Comparison of ENCODE assay signal across 17 cellular contexts in the genomic region with DNA sequence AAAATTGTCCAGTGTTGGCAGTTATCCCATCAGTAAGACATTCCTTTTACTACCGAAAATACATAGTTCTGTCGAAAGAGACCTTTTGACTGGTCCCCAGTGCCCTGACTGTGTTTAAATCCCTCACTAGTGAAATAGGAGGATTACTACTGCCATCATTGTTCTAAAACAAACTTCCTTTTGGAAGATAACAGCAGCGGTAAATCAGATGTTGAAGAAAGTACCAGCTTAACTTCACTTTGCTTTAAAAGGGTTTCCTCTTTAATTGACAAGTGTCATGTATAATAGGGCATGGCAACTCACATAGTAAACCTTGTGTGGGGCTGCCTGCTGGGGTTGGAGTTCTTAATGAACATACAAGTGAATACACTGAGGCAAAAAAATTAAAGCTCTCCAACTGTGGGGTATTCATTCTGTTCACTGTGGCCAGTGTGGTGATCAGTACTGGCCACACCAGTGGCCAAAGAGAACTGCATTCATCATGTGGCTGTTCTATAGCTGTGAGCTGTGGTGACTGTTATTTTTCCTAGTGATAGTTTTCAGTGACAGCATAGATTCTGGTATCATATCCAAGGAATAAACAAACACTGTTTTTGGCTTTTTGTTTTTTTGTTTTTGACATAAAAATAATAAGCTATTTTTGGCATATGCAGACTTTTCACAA.
DNase-seq lines count a peak whose midpoint lies in the region; ATAC-seq and TF ChIP-seq lines count a peak whose summit lies in the region.
"Had no signal": no experiment of that assay in that cellular context is flagged by ENCODE, and none has a peak within 500 bp of the region (broad histone marks: within the 10 kb centered on the region; RNA-seq: fewer than 3 reads in every experiment).

No MANE protein-coding gene starts in this region.

- no peak overlapping the region for H2AFZ ChIP-seq in IMR-90 (replicated peaks; ENCODE audit: low read length, poor library complexity)
- H2AFZ ChIP-seq: PC-9 had no signal

- no peak overlapping the region for H4K8ac ChIP-seq in IMR-90 (ENCODE audit: low read depth in 2 of 2, low read length in 2 of 2)

- H3K4me1 ChIP-seq in IMR-90 (ENCODE audit: control insufficient read depth, insufficient read depth, low read length) (peaks cover 6% of the 10 kb centered on the region), right lobe of liver (peaks cover 0 to 37% (median 19%) of the 10 kb centered on the region in 4 donors), subcutaneous abdominal adipose tissue (ENCODE audit: control insufficient read depth in 5 of 5, insufficient read depth in 5 of 5, low read length in 5 of 5) (peaks cover 2 to 38% (median 33%) of the 10 kb centered on the region in 5 donors)

- CTCF ChIA-PET in IMR-90 (lab: Yijun Ruan, JAX), result interaction anchor here (0.6 to 1.2 kb wide), 2 partner anchors 21 to 29 kb away, joined by 3 read pairs; no protein-coding TSS in a partner anchor
- CTCF ChIA-PET in activated CD8-positive, alpha-beta T cell treated with anti-CD3 and anti-CD28 coated beads, Interleukin-2, amount 10 ng/mL, durations not matched to agents 7 days and 5 days (lab: Charles Lee), result interaction anchor here (0.6 to 1.5 kb wide), 5 partner anchors 78 to 1720 kb away, joined by 3 to 5 read pairs (median 3); no protein-coding TSS in a partner anchor

- POLR2A ChIA-PET in IMR-90 (lab: Charles Lee; ENCODE audit: unreplicated experiment), result no interaction called here
- POLR2A ChIA-PET in activated CD8-positive, alpha-beta T cell treated with anti-CD3 and anti-CD28 coated beads, Interleukin-2, amount 10 ng/mL, durations not matched to agents 7 days and 5 days (lab: Charles Lee), result no interaction called here

- H4K5ac ChIP-seq in IMR-90 (ENCODE audit: low read depth, low read length), result no peak overlapping the region

- H3K27me3 Mint-ChIP-seq in progenitor cell of endocrine pancreas, result peaks cover 52% of the 10 kb centered on the region
- H3K27me3 Mint-ChIP-seq in activated CD8-positive, alpha-beta T cell treated with anti-CD3 and anti-CD28 coated beads, Interleukin-2, amount 10 ng/mL, durations not matched to agents 7 days and 5 days (ENCODE audit: low read depth), result peaks cover 22% of the 10 kb centered on the region

- peak overlapping the region; percentile 37; the same call in 1 of the 2 replicates for H3K27ac ChIP-seq in IMR-90 (ENCODE audit: insufficient read depth, low read length)
- peak overlapping the region; percentile 58 to 82 for H3K27ac ChIP-seq in coronary artery
- peak overlapping the region in 2 of 3 donors; percentile 39 to 50 for H3K27ac ChIP-seq in right lobe of liver
- H3K27ac ChIP-seq in subcutaneous abdominal adipose tissue (ENCODE audit: low read depth, low read length), result peak overlapping the region; percentile 64
- H3K27ac ChIP-seq: pancreas, PC-9, WERI-Rb-1 had no signal

- no peak overlapping the region for H3K4me2 ChIP-seq in IMR-90 (ENCODE audit: low read depth, low read length)
- H3K4me2 ChIP-seq: PC-9 had no signal

- no peaks in the 10 kb centered on the region for H3K36me3 Mint-ChIP-seq in progenitor cell of endocrine pancreas (ENCODE audit: insufficient read depth)
- no peaks in the 10 kb centered on the region for H3K36me3 Mint-ChIP-seq in activated CD8-positive, alpha-beta T cell treated with anti-CD3 and anti-CD28 coated beads, Interleukin-2, amount 10 ng/mL, durations not matched to agents 7 days and 5 days (ENCODE audit: low read depth)

- no peak overlapping the region for H2BK15ac ChIP-seq in IMR-90 (ENCODE audit: low read depth, low read length)

- no peaks in the 10 kb centered on the region for H3K9me1 ChIP-seq in IMR-90 (ENCODE audit: insufficient read depth, low read length)

- TF ChIP-seq RAD21 in IMR-90 (IDR thresholded peaks at IDR 0.05; ENCODE audit: low read length), result no peak

- TF ChIP-seq POLR2A in IMR-90 (IDR thresholded peaks at IDR 0.05; ENCODE audit: low read depth, low read length) (no peak), right lobe of liver (IDR thresholded peaks at IDR 0.05) (no peak)

- no peak overlapping the region for H3K4me3 ChIP-seq in IMR-90 (ENCODE audit: insufficient read depth, low read depth, low read length)
- H3K4me3 ChIP-seq in coronary artery, result no peak overlapping the region
- H3K4me3 ChIP-seq in right lobe of liver, result no peak overlapping the region
- no peak overlapping the region for H3K4me3 ChIP-seq in subcutaneous abdominal adipose tissue (ENCODE audit: low read depth in 1 of 5, low read length in 5 of 5)
- H3K4me3 ChIP-seq: pancreas, PC-9, upper lobe of left lung had no signal

- no peak overlapping the region for H3K9ac ChIP-seq in IMR-90 (ENCODE audit: low read depth, low read length)
- H3K9ac ChIP-seq in subcutaneous abdominal adipose tissue (ENCODE audit: low read length in 5 of 5), result no peak overlapping the region

- H3K18ac ChIP-seq in IMR-90 (ENCODE audit: low read depth, low read length), result no peak overlapping the region

- intact Hi-C loops in IMR-90 (cut with micrococcal nuclease), result no loop called here
- intact Hi-C loops in right lobe of liver (cut with DNase I), result no loop called here

- H4K20me1 ChIP-seq in IMR-90 (ENCODE audit: insufficient read depth, low read length), result no peaks in the 10 kb centered on the region

- H3K36me3 ChIP-seq in IMR-90 (ENCODE audit: control insufficient read depth, insufficient read depth, low read length) (no peaks in the 10 kb centered on the region), right lobe of liver (no peaks in the 10 kb centered on the region), subcutaneous abdominal adipose tissue (ENCODE audit: control insufficient read depth in 5 of 5, insufficient read depth in 5 of 5, low read length in 5 of 5) (peaks cover 0 to 8% (median 0%) of the 10 kb centered on the region in 5 donors)
- H3K36me3 ChIP-seq: pancreas, upper lobe of left lung, WERI-Rb-1 had no signal

- H4K91ac ChIP-seq in IMR-90 (ENCODE audit: insufficient read depth, low read depth, low read length), result no peak overlapping the region

- no peaks in the 10 kb centered on the region for H3K9me3 Mint-ChIP-seq in progenitor cell of endocrine pancreas (ENCODE audit: low read depth)
- no peaks in the 10 kb centered on the region for H3K9me3 Mint-ChIP-seq in activated CD8-positive, alpha-beta T cell treated with anti-CD3 and anti-CD28 coated beads, Interleukin-2, amount 10 ng/mL, durations not matched to agents 7 days and 5 days (ENCODE audit: insufficient read depth)

- H2BK5ac ChIP-seq in IMR-90 (ENCODE audit: low read depth, low read length, poor library complexity, severe bottlenecking), result no peak overlapping the region

- no peak overlapping the region for H3K56ac ChIP-seq in IMR-90 (ENCODE audit: extremely low read depth, insufficient read depth, low read length)

- H3K9me3 ChIP-seq in IMR-90 (ENCODE audit: control insufficient read depth, insufficient read depth, low read length) (no peaks in the 10 kb centered on the region), right lobe of liver (no peaks in the 10 kb centered on the region), subcutaneous abdominal adipose tissue (ENCODE audit: control insufficient read depth in 5 of 5, low read length in 5 of 5) (no peaks in the 10 kb centered on the region)
- H3K9me3 ChIP-seq: pancreas, upper lobe of left lung had no signal

- no TSS peak for BruUV-seq in IMR-90 (replicated peaks; lab: Mats Ljungman, UMichigan)

- no peak for TF ChIP-seq CTCF in IMR-90 (conservative IDR thresholded peaks at IDR 0.05; ENCODE audit: low read depth, low read length)
- no peak for TF ChIP-seq CTCF in coronary artery (IDR thresholded peaks at IDR 0.05)
- no peak for TF ChIP-seq CTCF in right lobe of liver (IDR thresholded peaks at IDR 0.05)
- no peak for TF ChIP-seq CTCF in progenitor cell of endocrine pancreas (IDR thresholded peaks at IDR 0.05; ENCODE audit: unreplicated experiment)

- H3K4me1 Mint-ChIP-seq in progenitor cell of endocrine pancreas (ENCODE audit: low read depth), result peaks cover 21% of the 10 kb centered on the region
- peaks cover 31% of the 10 kb centered on the region for H3K4me1 Mint-ChIP-seq in activated CD8-positive, alpha-beta T cell treated with anti-CD3 and anti-CD28 coated beads, Interleukin-2, amount 10 ng/mL, durations not matched to agents 7 days and 5 days (ENCODE audit: low read depth)

- no peak overlapping the region for H2BK20ac ChIP-seq in IMR-90 (ENCODE audit: low read depth, low read length)

- dilution Hi-C loops in IMR-90 (cut with HindIII; ENCODE audit: low sequenced_read_pairs, unreplicated experiment), result no loop called here

- H3K14ac ChIP-seq in IMR-90 (replicated peaks; ENCODE audit: low read depth, low read length), result no peak overlapping the region

- no peaks in the 10 kb centered on the region for H3K79me1 ChIP-seq in IMR-90 (ENCODE audit: low read depth in 1 of 2, low read length in 2 of 2)

- H3K27ac Mint-ChIP-seq in progenitor cell of endocrine pancreas, result no peak overlapping the region
- no peak overlapping the region for H3K27ac Mint-ChIP-seq in activated CD8-positive, alpha-beta T cell treated with anti-CD3 and anti-CD28 coated beads, Interleukin-2, amount 10 ng/mL, durations not matched to agents 7 days and 5 days

- WGBS in IMR-90 (ENCODE audit: extremely low coverage in 2 of 2, insufficient read length in 1 of 2), 2 experiments, result no CpG with 5 or more reads among the region's 3 CpGs
- WGBS in right lobe of liver (ENCODE audit: insufficient coverage, low coverage, low lambda C conversion rate, missing lambda C conversion rate), result 44% methylated on average over 3 of the region's 3 CpGs

- no peak overlapping the region for H3K23ac ChIP-seq in IMR-90 (ENCODE audit: low read depth, low read length)

- H2AK5ac ChIP-seq in IMR-90 (ENCODE audit: low read depth, low read length), result no peak overlapping the region

- H3K27me3 ChIP-seq in IMR-90 (ENCODE audit: control insufficient read depth, insufficient read depth, low read length) (no peaks in the 10 kb centered on the region), right lobe of liver (no peaks in the 10 kb centered on the region), subcutaneous abdominal adipose tissue (ENCODE audit: control insufficient read depth in 5 of 5, insufficient read depth in 4 of 5, low read length in 5 of 5) (no peaks in the 10 kb centered on the region)
- H3K27me3 ChIP-seq: pancreas, upper lobe of left lung had no signal

- no peak overlapping the region for H2AK9ac ChIP-seq in IMR-90 (replicated peaks; ENCODE audit: low read depth, low read length, poor library complexity)

- no peak overlapping the region for H3K4me3 Mint-ChIP-seq in progenitor cell of endocrine pancreas (ENCODE audit: low read depth)
- H3K4me3 Mint-ChIP-seq in activated CD8-positive, alpha-beta T cell treated with anti-CD3 and anti-CD28 coated beads, Interleukin-2, amount 10 ng/mL, durations not matched to agents 7 days and 5 days, result no peak overlapping the region

- H2BK120ac ChIP-seq in IMR-90 (ENCODE audit: low read depth, low read length), result no peak overlapping the region

- H3K4ac ChIP-seq in IMR-90 (ENCODE audit: low read depth, low read length), result no peak overlapping the region

- ATAC-seq in IMR-90 (ENCODE audit: low read depth) (no peak), right lobe of liver (peak in 3 of 4 donors; percentile 11 to 22 (median 22)), HG03521 (IDR thresholded peaks at IDR 0.05; ENCODE audit: unreplicated experiment) (no peak)
- no peak for ATAC-seq in activated CD8-positive, alpha-beta T cell treated with anti-CD3 and anti-CD28 coated beads, Interleukin-2, amount 10 ng/mL, durations not matched to agents 7 days and 5 days

- DNase-seq in IMR-90 (no peak), coronary artery (ENCODE audit: low spot score) (no peak), right lobe of liver (no peak), progenitor cell of endocrine pancreas (ENCODE audit: low spot score, unreplicated experiment) (no peak)
- DNase-seq in activated CD8-positive, alpha-beta T cell treated with anti-CD3 and anti-CD28 coated beads, Interleukin-2, amount 10 ng/mL, durations not matched to agents 7 days and 5 days, result no peak
- no peak for DNase-seq in activated T-cell treated with anti-CD3 and anti-CD28 coated beads, Interleukin-2, amount 50 U/mL, for 1 hour
- DNase-seq: activated gamma-delta T cell; effector CD8-positive, alpha-beta T cell; NCI-H2081; NCI-H526 treated with DMSO at 0.1 percent for 48 hours; pancreas; PC-9; SW 1271; upper lobe of left lung; WERI-Rb-1 had no signal

- in situ Hi-C loops in IMR-90 (cut with MboI; ENCODE audit: low sequenced_read_pairs), result no loop called here

Comparison
In these comparisons a context has a peak if more than half of its experiments do, and no peak if none do; other contexts are left out.
1. ATAC-seq: peak in right lobe of liver (3 of 4); none in IMR-90 (single experiment), activated CD8-positive, alpha-beta T cell treated with anti-CD3 and anti-CD28 coated beads, Interleukin-2, amount 10 ng/mL, durations not matched to agents 7 days and 5 days (single experiment) and HG03521 (single experiment).
2. Peak in every context shown above with its lines, with median percentiles within 50 percentile points of each other: H3K27ac ChIP-seq.